In the genomic region with DNA sequence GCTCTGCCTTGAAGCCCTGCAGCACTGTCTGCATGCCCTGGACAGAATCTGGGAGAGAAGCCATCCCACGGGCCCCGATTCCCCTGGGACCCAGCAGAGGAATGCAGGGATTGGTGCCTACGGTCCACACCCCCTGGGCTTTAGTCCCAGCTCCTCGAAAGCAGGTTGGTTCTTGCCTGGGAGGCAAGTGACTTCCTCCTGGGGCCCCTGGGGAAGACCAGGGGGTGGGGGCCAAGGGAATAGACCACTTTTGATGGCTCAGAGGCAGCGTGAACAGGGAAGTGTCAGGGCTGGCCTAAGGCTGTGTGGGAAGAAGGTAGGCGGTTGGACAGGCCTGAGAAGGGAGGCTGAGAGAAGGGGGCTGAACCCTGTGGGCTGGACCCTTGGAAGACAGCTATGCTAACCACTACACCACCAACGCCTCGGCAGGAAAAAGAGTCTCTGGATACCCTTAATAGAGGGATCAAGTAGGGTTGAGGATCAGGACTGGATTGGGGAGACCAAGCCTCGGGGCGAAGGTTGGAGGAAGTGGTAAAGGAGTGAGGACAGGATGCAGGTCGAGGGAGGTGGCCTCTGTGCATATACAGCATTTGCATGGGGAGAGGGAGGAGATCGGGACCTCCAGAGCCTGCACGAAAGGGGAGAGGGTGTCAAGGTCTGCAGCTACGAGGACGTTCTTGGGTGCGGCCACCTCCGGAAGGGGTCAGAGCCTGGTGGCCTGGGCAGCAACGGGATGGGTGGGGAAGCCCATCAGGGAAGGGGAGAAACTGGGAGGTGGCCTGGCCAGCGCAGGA, we compare ENCODE assay signal across 7 cellular contexts. TPM values are rescaled to one million over a fixed set of nuclear protein-coding genes. Genes with fewer than 3 reads are reported as not detected.
DNase-seq lines count a peak whose midpoint lies in the region; ATAC-seq and TF ChIP-seq lines count a peak whose summit lies in the region.

No MANE protein-coding gene starts in this region.

- peak overlapping the region; percentile 75 for H3K27ac ChIP-seq in HCT116 (ENCODE audit: low read depth, low read length)
- H3K27ac ChIP-seq in SJSA1, result peak overlapping the region; percentile 59
- H3K27ac ChIP-seq in muscle layer of colon (ENCODE audit: low read depth, low read length), result peak overlapping the region; percentile 89

- TF ChIP-seq CTCF in HCT116 (IDR thresholded peaks at IDR 0.05 in 2 of 3, conservative IDR thresholded peaks at IDR 0.05 in 1 of 3; ENCODE audit: borderline replicate concordance in 1 of 3, insufficient read depth in 1 of 3, low read depth in 2 of 3, low read length in 2 of 3), result no peak

- ATAC-seq in HCT116, result no peak; the same call in 1 of the 2 replicates

- H3K9ac ChIP-seq in HCT116 (ENCODE audit: low read length) (peak overlapping the region; percentile 98), endocrine pancreas (ENCODE audit: control insufficient read depth, insufficient read depth, low read length) (peak overlapping the region; percentile 100), muscle layer of colon (ENCODE audit: low read length) (peak overlapping the region; percentile 90)

- H3K9me2 ChIP-seq in HCT116 (ENCODE audit: insufficient read depth), result no peaks in the 10 kb centered on the region

- POLR2A ChIA-PET in HCT116 (lab: Charles Lee), result interaction anchor here (0.9 kb wide), 1 partner anchor 68 kb away, joined by 3 read pairs; the partner anchor contains the start of gene FEM1A

- DNase-seq in HCT116 (ENCODE audit: low read depth, low spot score) (no peak), SJSA1 (ENCODE audit: low read depth in 1 of 2, low spot score in 2 of 2) (peak; percentile 20 to 73), retina (no peak), NCI-H146 (lab: John Stamatoyannopoulos, UW) (no peak)

- H3K9me3 ChIP-seq in HCT116 (ENCODE audit: control insufficient read depth in 1 of 2, insufficient read depth in 1 of 2, low read depth in 1 of 2, low read length in 2 of 2) (no peaks in the 10 kb centered on the region), SJSA1 (replicated peaks) (no peaks in the 10 kb centered on the region), endocrine pancreas (ENCODE audit: control insufficient read depth, low read length) (no peaks in the 10 kb centered on the region), muscle layer of colon (ENCODE audit: low read length) (no peaks in the 10 kb centered on the region)

- peaks cover 25 to 43% of the 10 kb centered on the region in 2 experiments for H3K4me1 ChIP-seq in HCT116 (ENCODE audit: control insufficient read depth in 1 of 2, insufficient read depth in 2 of 2, low read length in 2 of 2)
- peaks cover 26% of the 10 kb centered on the region for H3K4me1 ChIP-seq in SJSA1 (replicated peaks)
- H3K4me1 ChIP-seq in endocrine pancreas (ENCODE audit: control insufficient read depth, insufficient read depth, low read length), result no peaks in the 10 kb centered on the region
- H3K4me1 ChIP-seq in muscle layer of colon (ENCODE audit: insufficient read depth, low read length), result peaks cover 26% of the 10 kb centered on the region

- H3K79me2 ChIP-seq in HCT116 (ENCODE audit: insufficient read depth, low read length), result peaks cover 44% of the 10 kb centered on the region

- CTCF ChIA-PET in HCT116 (lab: Charles Lee), result no interaction called here

- no peak overlapping the region for H2AFZ ChIP-seq in HCT116 (ENCODE audit: low read depth, low read length, poor library complexity, severe bottlenecking)

- H3K36me3 ChIP-seq in HCT116 (ENCODE audit: control insufficient read depth in 1 of 2, insufficient read depth in 2 of 2, low read length in 2 of 2) (peaks cover 10 to 28% of the 10 kb centered on the region in 2 experiments; a peak in 3 of 4 replicates), SJSA1 (peaks cover 54% of the 10 kb centered on the region), endocrine pancreas (ENCODE audit: control insufficient read depth, insufficient read depth, low read length) (no peaks in the 10 kb centered on the region), muscle layer of colon (ENCODE audit: insufficient read depth, low read length) (peaks cover 31% of the 10 kb centered on the region)

- TF ChIP-seq RAD21 in HCT116 (IDR thresholded peaks at IDR 0.05; ENCODE audit: low read depth), result no peak

- H4K20me1 ChIP-seq in HCT116 (ENCODE audit: insufficient read depth), result no peaks in the 10 kb centered on the region

- H3K4me3 ChIP-seq in GM08714 (ENCODE audit: low read length) (peak overlapping the region; percentile 91), HCT116 (replicated peaks in 1 of 2; ENCODE audit: low read depth in 1 of 2, low read length in 2 of 2) (peak overlapping the region; percentile 90 to 100), SJSA1 (peak overlapping the region; percentile 89), endocrine pancreas (ENCODE audit: control insufficient read depth, insufficient read depth, low read length) (peak overlapping the region; percentile 79), muscle layer of colon (ENCODE audit: low read depth in 1 of 2, low read length in 2 of 2) (peak overlapping the region; percentile 76 to 96)

- RAD21 ChIA-PET in HCT116 (lab: Charles Lee; ENCODE audit: low non-redundant PET in 1 of 2, low total read pairs in 2 of 2, uncharacterized antibody in 2 of 2, unreplicated experiment in 2 of 2), result no interaction called here

- BruUV-seq in HCT116 (replicated peaks; lab: Mats Ljungman, UMichigan), result no TSS peak

- H3K27me3 ChIP-seq in HCT116 (ENCODE audit: insufficient read depth, low read length) (no peaks in the 10 kb centered on the region), SJSA1 (replicated peaks) (no peaks in the 10 kb centered on the region), endocrine pancreas (ENCODE audit: control insufficient read depth, insufficient read depth, low read length) (no peaks in the 10 kb centered on the region), muscle layer of colon (ENCODE audit: control insufficient read depth in 1 of 2, insufficient read depth in 2 of 2, low read length in 2 of 2) (no peaks in the 10 kb centered on the region)

- intact Hi-C loops in HCT116 (cut with micrococcal nuclease), result loop anchor here (10.0 kb wide), 1 partner anchor 252 kb away; no protein-coding TSS in a partner anchor

- peak overlapping the region; percentile 96 for H3K4me2 ChIP-seq in HCT116 (ENCODE audit: low read length)

- TF ChIP-seq POLR2A in HCT116 (IDR thresholded peaks at IDR 0.05; ENCODE audit: borderline replicate concordance, extremely low read depth, insufficient read depth, insufficient read length), result no peak

TF ChIP-seq in HCT116, 20 proteins besides CTCF, POLR2A, EP300 and RAD21:
- TF ChIP-seq YY1 (IDR thresholded peaks at IDR 0.05; ENCODE audit: extremely low read depth, insufficient replicate concordance, low read depth, low read length) (no peak), ZFX (IDR thresholded peaks at IDR 0.05) (no peak), EZH2 (IDR thresholded peaks at IDR 0.05) (no peak), CEBPB (IDR thresholded peaks at IDR 0.05; ENCODE audit: low read depth) (no peak), SP1 (IDR thresholded peaks at IDR 0.05; ENCODE audit: low read depth) (no peak), EZH2phosphoT487 (IDR thresholded peaks at IDR 0.05; ENCODE audit: borderline replicate concordance) (no peak), TCF7L2 (IDR thresholded peaks at IDR 0.05; ENCODE audit: borderline replicate concordance, extremely low read depth, insufficient read depth, insufficient read length) (no peak), FOSL1 (IDR thresholded peaks at IDR 0.05; ENCODE audit: low read depth) (no peak)
- TF ChIP-seq, protein P1, sequence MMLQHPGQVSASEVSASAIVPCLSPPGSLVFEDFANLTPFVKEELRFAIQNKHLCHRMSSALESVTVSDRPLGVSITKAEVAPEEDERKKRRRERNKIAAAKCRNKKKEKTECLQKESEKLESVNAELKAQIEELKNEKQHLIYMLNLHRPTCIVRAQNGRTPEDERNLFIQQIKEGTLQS (IDR thresholded peaks at IDR 0.05), result no peak

RNA-seq across cellular contexts. Expression of gene DPP9, which starts 0.8 kb away (rescaled TPM):
- 67.6 TPM for total RNA-seq in HCT116 (2021; ENCODE audit: unreplicated experiment)
- polyA plus RNA-seq in HCT116 (2012), result 48.1 and 49.6 TPM in 2 replicates
- total RNA-seq in SJSA1 (2014; rRNA removed; shearing (Covaris generic)), result 60.6 and 65.3 TPM in 2 replicates

RNA-seq across cellular contexts. Expression of gene MYDGF, which starts 52.7 kb away (rescaled TPM):
- total RNA-seq in HCT116 (2021; ENCODE audit: unreplicated experiment), result 110 TPM
- 225 and 280 TPM in 2 replicates for polyA plus RNA-seq in HCT116 (2012)
- total RNA-seq in SJSA1 (2014; rRNA removed; shearing (Covaris generic)), result 214 and 250 TPM in 2 replicates

Comparison
In these comparisons a context has a peak if more than half of its experiments do, and no peak if none do; other contexts are left out.
1. DNase-seq: peak in SJSA1 (2 of 2); none in HCT116 (single experiment), retina (single experiment) and NCI-H146 (single experiment).
2. Peak in every context shown above with its lines, with median percentiles within 50 percentile points of each other: H3K4me3 ChIP-seq, H3K27ac ChIP-seq and H3K9ac ChIP-seq.